ENCODE assay signal across 35 cellular contexts in the genomic region with DNA sequence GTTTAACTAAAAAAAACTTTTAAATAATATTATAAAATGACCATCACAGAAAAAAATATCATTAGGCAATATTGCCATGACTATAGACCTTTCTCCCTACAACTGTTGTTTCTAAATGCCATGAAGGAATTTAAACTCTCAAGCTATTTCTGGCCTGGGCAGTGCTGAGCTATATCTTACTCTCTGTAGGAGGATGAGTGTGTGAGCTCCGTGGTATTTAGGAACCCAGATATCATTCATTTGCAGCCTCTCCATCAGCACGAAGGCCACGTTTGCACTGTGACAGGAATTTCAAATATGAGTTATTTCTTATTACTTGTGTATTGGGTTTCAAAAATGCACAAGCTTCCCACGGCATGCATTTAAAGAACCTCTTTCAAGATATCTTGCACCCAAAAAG. TPM values are rescaled to one million over a fixed set of nuclear protein-coding genes. Genes with fewer than 3 reads are reported as not detected.
"Had no signal": no experiment of that assay in that cellular context is flagged by ENCODE, and none has a peak within 500 bp of the region (broad histone marks: within the 10 kb centered on the region; RNA-seq: fewer than 3 reads in every experiment).

No MANE protein-coding gene starts in this region.

- H3K27ac Mint-ChIP-seq: activated CD4-positive, alpha-beta memory T cell treated with anti-CD3 and anti-CD28 coated beads for 36 hours; activated CD4-positive, alpha-beta T cell treated with anti-CD3 and anti-CD28 coated beads for 36 hours; activated CD4-positive, alpha-beta T cell treated with anti-CD3 and anti-CD28 coated beads, Interleukin-2, amount 10 ng/mL, durations not matched to agents 24 days and 14 days; activated CD8-positive, alpha-beta memory T cell treated with anti-CD3 and anti-CD28 coated beads, Interleukin-2, amount 10 ng/mL, durations not matched to agents 7 days and 5 days; activated CD8-positive, alpha-beta T cell treated with anti-CD3 and anti-CD28 coated beads, Interleukin-2, amount 10 ng/mL, durations not matched to agents 7 days and 5 days; activated naive CD4-positive, alpha-beta T cell treated with anti-CD3 and anti-CD28 coated beads for 36 hours; activated naive CD4-positive, alpha-beta T cell treated with anti-CD3 and anti-CD28 coated beads, Interleukin-2, amount 50 U/mL, for 24 hours; activated naive CD8-positive, alpha-beta T cell treated with anti-CD3 and anti-CD28 coated beads for 36 hours; activated naive CD8-positive, alpha-beta T cell treated with anti-CD3 and anti-CD28 coated beads, Interleukin-2, amount 50 U/mL, for 24 hours; activated T-helper 1 cell treated with anti-CD3 and anti-CD28 coated beads, Interleukin-12 subunit alpha, Interleukin-12 subunit beta, Interleukin-2, Interleukin-4 antibody, amounts not matched to agents 30 ng/mL and 10 ng/mL and 1 ng/mL, durations not matched to agents 14 hours and 24 hours and 36 hours; activated T-helper 2 cell treated with anti-CD3 and anti-CD28 coated beads, Interferon-gamma antibody, Interleukin-2, Interleukin-4, amounts not matched to agents 10 μg/mL and 5 μg/mL and 100 μg/mL, durations not matched to agents 14 hours and 24 hours and 36 hours; brain; dendritic cell treated with granulocyte-macrophage colony-stimulating factor and Interleukin-4, amounts not matched to agents 40 ng/mL and 50 ng/mL, for 4 days; T-helper 17 cell; T-helper 2 cell treated with Interferon-gamma antibody and Interleukin-4, amounts not matched to agents 5 μg/mL and 100 μg/mL, for 36 hours had no signal

- DNase-seq: activated CD4-positive, alpha-beta memory T cell treated with anti-CD3 and anti-CD28 coated beads for 36 hours; activated CD4-positive, alpha-beta T cell treated with anti-CD3 and anti-CD28 coated beads for 36 hours; activated CD4-positive, alpha-beta T cell treated with anti-CD3 and anti-CD28 coated beads, Interleukin-2, amount 10 ng/mL, durations not matched to agents 24 days and 14 days; activated CD4-positive, CD25-positive, alpha-beta regulatory T cell; activated CD4-positive, CD25-positive, alpha-beta regulatory T cell treated with anti-CD3 and anti-CD28 coated beads, Interleukin-2, amount 50 U/mL, for 72 hours; activated CD8-positive, alpha-beta memory T cell treated with anti-CD3 and anti-CD28 coated beads, Interleukin-2, amount 10 ng/mL, durations not matched to agents 7 days and 5 days; activated CD8-positive, alpha-beta memory T cell treated with anti-CD3 and anti-CD28 coated beads, Interleukin-2, amount 50 U/mL, for 4 hours; activated CD8-positive, alpha-beta T cell treated with anti-CD3 and anti-CD28 coated beads, Interleukin-2, amount 10 ng/mL, durations not matched to agents 7 days and 5 days; activated effector memory CD4-positive, alpha-beta T cell treated with anti-CD3 and anti-CD28 coated beads, Interleukin-2, amount 50 U/mL, for 16 hours; activated naive CD4-positive, alpha-beta T cell treated with anti-CD3 and anti-CD28 coated beads for 36 hours; activated naive CD8-positive, alpha-beta T cell treated with anti-CD3 and anti-CD28 coated beads for 36 hours; activated naive CD8-positive, alpha-beta T cell treated with anti-CD3 and anti-CD28 coated beads, Interleukin-2, amount 50 U/mL, for 24 hours; activated T-cell treated with anti-CD3 and anti-CD28 coated beads, Interleukin-2, amount 50 U/mL, for 1 hour; activated T-cell treated with anti-CD3 and anti-CD28 coated beads, Interleukin-2, amount 50 U/mL, for 48 hours; colonic mucosa; dorsolateral prefrontal cortex; effector memory CD4-positive, alpha-beta T cell; erythroblast; foreskin keratinocyte; gastrocnemius medialis; glutamatergic neuron; heart left ventricle; T-helper 1 cell; T-helper 17 cell; T1000 had no signal

- H3K4me3 Mint-ChIP-seq: activated CD4-positive, alpha-beta memory T cell treated with anti-CD3 and anti-CD28 coated beads for 36 hours; activated CD4-positive, alpha-beta T cell treated with anti-CD3 and anti-CD28 coated beads for 36 hours; activated CD4-positive, alpha-beta T cell treated with anti-CD3 and anti-CD28 coated beads, Interleukin-2, amount 10 ng/mL, durations not matched to agents 24 days and 14 days; activated CD8-positive, alpha-beta memory T cell treated with anti-CD3 and anti-CD28 coated beads, Interleukin-2, amount 10 ng/mL, durations not matched to agents 7 days and 5 days; activated CD8-positive, alpha-beta T cell treated with anti-CD3 and anti-CD28 coated beads, Interleukin-2, amount 10 ng/mL, durations not matched to agents 7 days and 5 days; activated naive CD4-positive, alpha-beta T cell treated with anti-CD3 and anti-CD28 coated beads for 36 hours; activated naive CD4-positive, alpha-beta T cell treated with anti-CD3 and anti-CD28 coated beads, Interleukin-2, amount 50 U/mL, for 24 hours; activated naive CD8-positive, alpha-beta T cell treated with anti-CD3 and anti-CD28 coated beads for 36 hours; activated naive CD8-positive, alpha-beta T cell treated with anti-CD3 and anti-CD28 coated beads, Interleukin-2, amount 50 U/mL, for 24 hours; activated T-helper 1 cell treated with anti-CD3 and anti-CD28 coated beads, Interleukin-12 subunit alpha, Interleukin-12 subunit beta, Interleukin-2, Interleukin-4 antibody, amounts not matched to agents 30 ng/mL and 10 ng/mL and 1 ng/mL, durations not matched to agents 14 hours and 24 hours and 36 hours; brain; central memory CD8-positive, alpha-beta T cell; dendritic cell treated with granulocyte-macrophage colony-stimulating factor and Interleukin-4, amounts not matched to agents 40 ng/mL and 50 ng/mL, for 4 days; T-helper 17 cell; T-helper 2 cell treated with Interferon-gamma antibody and Interleukin-4, amounts not matched to agents 5 μg/mL and 100 μg/mL, for 36 hours had no signal

- H3K27me3 Mint-ChIP-seq: activated CD4-positive, alpha-beta memory T cell treated with anti-CD3 and anti-CD28 coated beads for 36 hours; activated CD4-positive, alpha-beta T cell treated with anti-CD3 and anti-CD28 coated beads, Interleukin-2, amount 10 ng/mL, durations not matched to agents 24 days and 14 days; activated CD8-positive, alpha-beta memory T cell treated with anti-CD3 and anti-CD28 coated beads, Interleukin-2, amount 10 ng/mL, durations not matched to agents 7 days and 5 days; brain; central memory CD8-positive, alpha-beta T cell; dendritic cell treated with granulocyte-macrophage colony-stimulating factor and Interleukin-4, amounts not matched to agents 40 ng/mL and 50 ng/mL, for 4 days; T-helper 17 cell had no signal

- H3K9me3 Mint-ChIP-seq: activated CD4-positive, alpha-beta memory T cell treated with anti-CD3 and anti-CD28 coated beads for 36 hours; activated CD4-positive, alpha-beta T cell treated with anti-CD3 and anti-CD28 coated beads, Interleukin-2, amount 10 ng/mL, durations not matched to agents 24 days and 14 days; activated naive CD4-positive, alpha-beta T cell treated with anti-CD3 and anti-CD28 coated beads, Interleukin-2, amount 50 U/mL, for 24 hours; activated T-helper 1 cell treated with anti-CD3 and anti-CD28 coated beads, Interleukin-12 subunit alpha, Interleukin-12 subunit beta, Interleukin-2, Interleukin-4 antibody, amounts not matched to agents 30 ng/mL and 10 ng/mL and 1 ng/mL, durations not matched to agents 14 hours and 24 hours and 36 hours; activated T-helper 2 cell treated with anti-CD3 and anti-CD28 coated beads, Interferon-gamma antibody, Interleukin-2, Interleukin-4, amounts not matched to agents 10 μg/mL and 5 μg/mL and 100 μg/mL, durations not matched to agents 14 hours and 24 hours and 36 hours; dendritic cell treated with granulocyte-macrophage colony-stimulating factor and Interleukin-4, amounts not matched to agents 40 ng/mL and 50 ng/mL, for 4 days; T-helper 2 cell treated with Interferon-gamma antibody and Interleukin-4, amounts not matched to agents 5 μg/mL and 100 μg/mL, for 36 hours had no signal

- H3K4me1 Mint-ChIP-seq: activated CD4-positive, alpha-beta T cell treated with anti-CD3 and anti-CD28 coated beads for 36 hours; activated CD4-positive, alpha-beta T cell treated with anti-CD3 and anti-CD28 coated beads, Interleukin-2, amount 10 ng/mL, durations not matched to agents 24 days and 14 days; activated CD8-positive, alpha-beta memory T cell treated with anti-CD3 and anti-CD28 coated beads, Interleukin-2, amount 10 ng/mL, durations not matched to agents 7 days and 5 days; activated naive CD4-positive, alpha-beta T cell treated with anti-CD3 and anti-CD28 coated beads, Interleukin-2, amount 50 U/mL, for 24 hours; activated naive CD8-positive, alpha-beta T cell treated with anti-CD3 and anti-CD28 coated beads for 36 hours; activated naive CD8-positive, alpha-beta T cell treated with anti-CD3 and anti-CD28 coated beads, Interleukin-2, amount 50 U/mL, for 24 hours; central memory CD8-positive, alpha-beta T cell; T-helper 17 cell had no signal

- ATAC-seq: activated CD4-positive, alpha-beta T cell treated with anti-CD3 and anti-CD28 coated beads for 36 hours; activated CD8-positive, alpha-beta memory T cell treated with anti-CD3 and anti-CD28 coated beads, Interleukin-2, amount 10 ng/mL, durations not matched to agents 7 days and 5 days; activated CD8-positive, alpha-beta T cell treated with anti-CD3 and anti-CD28 coated beads, Interleukin-2, amount 10 ng/mL, durations not matched to agents 7 days and 5 days; activated naive CD8-positive, alpha-beta T cell treated with anti-CD3 and anti-CD28 coated beads, Interleukin-2, amount 50 U/mL, for 24 hours; foreskin keratinocyte; gastrocnemius medialis; heart left ventricle; T-helper 17 cell had no signal

- H3K36me3 Mint-ChIP-seq: activated CD4-positive, alpha-beta memory T cell treated with anti-CD3 and anti-CD28 coated beads for 36 hours; activated CD8-positive, alpha-beta memory T cell treated with anti-CD3 and anti-CD28 coated beads, Interleukin-2, amount 10 ng/mL, durations not matched to agents 7 days and 5 days; activated naive CD4-positive, alpha-beta T cell treated with anti-CD3 and anti-CD28 coated beads, Interleukin-2, amount 50 U/mL, for 24 hours; activated naive CD8-positive, alpha-beta T cell treated with anti-CD3 and anti-CD28 coated beads for 36 hours; brain had no signal

RNA-seq across cellular contexts. Expression of a gene that starts 35.0 kb away (rescaled TPM):
- total RNA-seq: activated CD4-positive, alpha-beta memory T cell treated with anti-CD3 and anti-CD28 coated beads for 36 hours; activated CD4-positive, alpha-beta T cell treated with anti-CD3 and anti-CD28 coated beads for 36 hours; activated CD4-positive, alpha-beta T cell treated with anti-CD3 and anti-CD28 coated beads, Interleukin-2, amount 10 ng/mL, durations not matched to agents 24 days and 14 days; activated CD8-positive, alpha-beta memory T cell treated with anti-CD3 and anti-CD28 coated beads for 36 hours; activated CD8-positive, alpha-beta memory T cell treated with anti-CD3 and anti-CD28 coated beads, Interleukin-2, amount 10 ng/mL, durations not matched to agents 7 days and 5 days; activated CD8-positive, alpha-beta T cell treated with anti-CD3 and anti-CD28 coated beads, Interleukin-2, amount 10 ng/mL, durations not matched to agents 7 days and 5 days; activated naive CD4-positive, alpha-beta T cell treated with anti-CD3 and anti-CD28 coated beads for 36 hours; activated naive CD8-positive, alpha-beta T cell treated with anti-CD3 and anti-CD28 coated beads for 36 hours; activated T-helper 1 cell treated with anti-CD3 and anti-CD28 coated beads, Interleukin-12 subunit alpha, Interleukin-12 subunit beta, Interleukin-2, Interleukin-4 antibody, amounts not matched to agents 30 ng/mL and 10 ng/mL and 1 ng/mL, durations not matched to agents 14 hours and 24 hours and 36 hours; activated T-helper 2 cell treated with anti-CD3 and anti-CD28 coated beads, Interferon-gamma antibody, Interleukin-2, Interleukin-4, amounts not matched to agents 10 μg/mL and 5 μg/mL and 100 μg/mL, durations not matched to agents 14 hours and 24 hours and 36 hours; ascending aorta; bronchial epithelial cell; gastrocnemius medialis; T-helper 17 cell had no signal
